Comparison of ENCODE assay signal across 22 cellular contexts in genomic region chr1:146001734-146002133, GRCh38. TPM values are rescaled to one million over a fixed set of nuclear protein-coding genes. Genes with fewer than 3 reads are reported as not detected.
DNase-seq lines count a peak whose midpoint lies in the region; ATAC-seq and TF ChIP-seq lines count a peak whose summit lies in the region.
"Had no signal": no experiment of that assay in that cellular context is flagged by ENCODE, and none has a peak within 500 bp of the region (broad histone marks: within the 10 kb centered on the region; RNA-seq: fewer than 3 reads in every experiment).

No MANE protein-coding gene starts in this region.

- H3K27me3 Mint-ChIP-seq in CD4-positive, alpha-beta T cell = no peaks in the 10 kb centered on the region

- H3K4me3 Mint-ChIP-seq in CD4-positive, alpha-beta T cell = peak overlapping the region; percentile 72

- no peaks in the 10 kb centered on the region for H3K36me3 ChIP-seq in Peyer's patch
- no peaks in the 10 kb centered on the region for H3K36me3 ChIP-seq in spleen
- H3K36me3 ChIP-seq: BLaER1 had no signal

- TF ChIP-seq CTCF in CD4-positive, alpha-beta T cell (IDR thresholded peaks at IDR 0.05) = no peak
- TF ChIP-seq CTCF in Peyer's patch (IDR thresholded peaks at IDR 0.05) (no peak), foreskin keratinocyte (conservative IDR thresholded peaks at IDR 0.05) (no peak), spleen (IDR thresholded peaks at IDR 0.05 in 8 of 11, conservative IDR thresholded peaks at IDR 0.05 in 3 of 11) (no peak)

- peaks cover 75% of the 10 kb centered on the region for H3K4me1 Mint-ChIP-seq in CD4-positive, alpha-beta T cell (ENCODE audit: low read depth)

- DNase-seq in CD4-positive, alpha-beta T cell = no peak
- DNase-seq in Peyer's patch = no peak
- DNase-seq in foreskin keratinocyte = no peak
- no peak for DNase-seq in spleen
- DNase-seq in NCI-H1092 (lab: John Stamatoyannopoulos, UW) = no peak
- no peak for DNase-seq in hypothalamus (lab: John Stamatoyannopoulos, UW)
- DNase-seq in NCI-H1930 (lab: John Stamatoyannopoulos, UW) = no peak
- DNase-seq: aorta, KBM-7, mesenchymal stem cell, NCI-H146, NCI-H510A treated with DMSO at 0.1 percent for 48 hours, nucleus accumbens, PC-3, substantia nigra had no signal

- H3K9me3 ChIP-seq in CD4-positive, alpha-beta T cell (ENCODE audit: control insufficient read depth, low read length) = no peaks in the 10 kb centered on the region
- H3K9me3 ChIP-seq in Peyer's patch (no peaks in the 10 kb centered on the region), spleen (no peaks in the 10 kb centered on the region)
- H3K9me3 ChIP-seq: BLaER1 had no signal

- peaks cover 0 to 37% (median 22%) of the 10 kb centered on the region in 4 donors for H3K4me1 ChIP-seq in Peyer's patch
- peaks cover 17% of the 10 kb centered on the region for H3K4me1 ChIP-seq in foreskin keratinocyte
- peaks cover 21 to 97% (median 60%) of the 10 kb centered on the region in 6 donors for H3K4me1 ChIP-seq in spleen

- no peaks in the 10 kb centered on the region for H3K9me3 Mint-ChIP-seq in CD4-positive, alpha-beta T cell

- H3K27ac Mint-ChIP-seq in CD4-positive, alpha-beta T cell = peak overlapping the region; percentile 95

- intact Hi-C loops in CD4-positive, alpha-beta T cell (cut with DNase I, micrococcal nuclease) = no loop called here
- intact Hi-C loops in spleen (cut with DNase I; ENCODE audit: low total_unique reads) = no loop called here

- no peak for TF ChIP-seq POLR2A in Peyer's patch (IDR thresholded peaks at IDR 0.05)
- TF ChIP-seq POLR2A in spleen (IDR thresholded peaks at IDR 0.05) = no peak

- H3K4me3 ChIP-seq in Peyer's patch (no peak overlapping the region), spleen (peak overlapping the region in 1 of 8 donors; percentile 27)
- H3K4me3 ChIP-seq: BLaER1, GM12878, skin epidermis had no signal

- CTCF ChIA-PET in CD4-positive, alpha-beta T cell (lab: Charles Lee) = interaction anchor here (1.1 to 1.2 kb wide), 2 partner anchors 20 to 24 kb away, joined by 3 to 6 read pairs; no protein-coding TSS in a partner anchor

- POLR2A ChIA-PET in CD4-positive, alpha-beta T cell (lab: Charles Lee) = interaction anchor here (0.7 to 4.1 kb wide), 8 partner anchors 10 to 83 kb away, joined by 3 to 37 read pairs (median 8); partner anchors contain the start of genes ANKRD34A, LIX1L, PEX11B and POLR3GL

- no peaks in the 10 kb centered on the region for H3K27me3 ChIP-seq in CD4-positive, alpha-beta T cell (ENCODE audit: control insufficient read depth, insufficient read depth, low read length)
- no peaks in the 10 kb centered on the region for H3K27me3 ChIP-seq in Peyer's patch
- H3K27me3 ChIP-seq in foreskin keratinocyte = no peaks in the 10 kb centered on the region
- H3K27me3 ChIP-seq in spleen (replicated peaks in 1 of 7) = no peaks in the 10 kb centered on the region
- H3K27me3 ChIP-seq: BLaER1 had no signal

- H3K36me3 Mint-ChIP-seq in CD4-positive, alpha-beta T cell (ENCODE audit: low read depth) = peaks cover 15% of the 10 kb centered on the region

- WGBS in spleen, 5 donors = 90 to 98% (median 97%) methylated on average over 2 of the region's 2 CpGs

- ATAC-seq in CD4-positive, alpha-beta T cell (ENCODE audit: poor library complexity) = no peak
- ATAC-seq in foreskin keratinocyte (no peak), HG03280 (IDR thresholded peaks at IDR 0.05; ENCODE audit: unreplicated experiment) (no peak)
- ATAC-seq: GM12878, HCT116, PC-3, SK-N-SH treated with all-trans-retinoic acid at 6 μM for 48 hours had no signal

- peak overlapping the region; percentile 41 for H3K27ac ChIP-seq in CD4-positive, alpha-beta T cell (ENCODE audit: low read depth, low read length)
- H3K27ac ChIP-seq in Peyer's patch = peak overlapping the region in 3 of 4 donors; percentile 26 to 65 (median 34)
- H3K27ac ChIP-seq in foreskin keratinocyte = peak overlapping the region; percentile 22
- H3K27ac ChIP-seq in spleen = peak overlapping the region in 7 of 8 donors; percentile 25 to 100 (median 61)
- H3K27ac ChIP-seq: BLaER1 had no signal

RNA-seq across cellular contexts. Expression of gene TXNIP, which starts 5.4 kb away (rescaled TPM):
- total RNA-seq in CD4-positive, alpha-beta T cell = 1,000 to 10,000 TPM; 1,317 to 1,358 TPM
- 1,000 to 10,000 TPM in 2 of 4 donors, 100 to 1,000 TPM in 2; 313 to 1,366 (median 694) TPM for total RNA-seq in Peyer's patch
- 16.2 and 17.2 TPM in 2 replicates for total RNA-seq in foreskin keratinocyte
- 7.4 and 9.6 TPM in 2 replicates for polyA plus RNA-seq in foreskin keratinocyte
- 1,000 to 10,000 TPM in 5 of 7 donors, 100 to 1,000 TPM in 2; 622 to 2,368 (median 1,747) TPM for total RNA-seq in spleen
- 100 to 1,000 TPM; 446 to 779 (median 670) TPM for polyA plus RNA-seq in spleen

RNA-seq across cellular contexts. Expression of gene HJV, which starts 19.8 kb away (rescaled TPM):
- not detected for total RNA-seq in CD4-positive, alpha-beta T cell
- total RNA-seq in Peyer's patch (not detected), foreskin keratinocyte (not detected in 2 replicates), spleen (not detected)
- polyA plus RNA-seq in foreskin keratinocyte (not detected in 2 replicates), spleen (not detected)
- total RNA-seq: aorta, dermis microvascular lymphatic vessel endothelial cell, GM12878, PC-3 had no signal
- polyA plus RNA-seq: aorta, GM12878 had no signal

RNA-seq across cellular contexts. Expression of gene POLR3GL, which starts 37.2 kb away (rescaled TPM):
- 10 to 100 TPM; 17.2 to 17.8 TPM for total RNA-seq in CD4-positive, alpha-beta T cell
- total RNA-seq in Peyer's patch = 10 to 100 TPM in 3 of 4 donors, 1 to 10 TPM in 1; 8.7 to 25.6 (median 12.5) TPM
- 16.4 and 17.5 TPM in 2 replicates for total RNA-seq in foreskin keratinocyte
- 22.6 and 22.9 TPM in 2 replicates for polyA plus RNA-seq in foreskin keratinocyte
- 10 to 100 TPM; 22.1 to 34.0 (median 31.1) TPM for total RNA-seq in spleen
- 10 to 100 TPM; 55.6 to 69.2 (median 63.0) TPM for polyA plus RNA-seq in spleen

RNA-seq across cellular contexts. Expression of gene ANKRD34A, which starts 37.4 kb away (rescaled TPM):
- total RNA-seq in CD4-positive, alpha-beta T cell = under 1 TPM; 0.42 to 0.47 TPM
- 1 to 10 TPM in 1 of 4 donors, under 1 TPM in 1, not detected in 2; 0.54 to 3.7 TPM for total RNA-seq in Peyer's patch
- 1.0 and 1.1 TPM in 2 replicates for total RNA-seq in foreskin keratinocyte
- polyA plus RNA-seq in foreskin keratinocyte = 1.2 TPM in 2 replicates
- 1 to 10 TPM in 5 of 7 donors, under 1 TPM in 2; 0.79 to 3.1 (median 1.2) TPM for total RNA-seq in spleen
- polyA plus RNA-seq in spleen = under 1 TPM; 0.57 to 0.99 (median 0.62) TPM

RNA-seq across cellular contexts. Expression of gene LIX1L, which starts 43.9 kb away (rescaled TPM):
- 10 to 100 TPM; 21.4 to 21.5 TPM for total RNA-seq in CD4-positive, alpha-beta T cell
- total RNA-seq in Peyer's patch (10 to 100 TPM in 1 of 4 donors, 1 to 10 TPM in 3; 3.7 to 10.7 (median 4.5) TPM), foreskin keratinocyte (18.8 and 21.7 TPM in 2 replicates), spleen (10 to 100 TPM; 35.1 to 52.9 (median 39.5) TPM)
- polyA plus RNA-seq in foreskin keratinocyte (11.7 TPM in 2 replicates), spleen (10 to 100 TPM; 11.0 to 17.8 (median 14.4) TPM)

Comparison
In these comparisons a context has a peak if more than half of its experiments do, and no peak if none do; other contexts are left out.
1. RNA of gene TXNIP, which starts 5.4 kb away (total RNA-seq): 622 to 2,368 TPM in spleen, 1,317 to 1,358 TPM in CD4-positive, alpha-beta T cell and 313 to 1,366 TPM in Peyer's patch; 16.2 to 17.2 TPM in foreskin keratinocyte; every median in the first group is over 10 times any median in the second.
2. Peak in every context shown above with its lines, with median percentiles within 50 percentile points of each other: H3K27ac ChIP-seq.